In genomic region chr12:111410229-111411186, GRCh38 we compare ENCODE assay signal across 9 cellular contexts. TPM values are rescaled to one million over a fixed set of nuclear protein-coding genes. Genes with fewer than 3 reads are reported as not detected.
DNase-seq lines count a peak whose midpoint lies in the region; ATAC-seq and TF ChIP-seq lines count a peak whose summit lies in the region.
"Had no signal": no experiment of that assay in that cellular context is flagged by ENCODE, and none has a peak within 500 bp of the region (broad histone marks: within the 10 kb centered on the region; RNA-seq: fewer than 3 reads in every experiment).

No MANE protein-coding gene starts in this region.

- peak overlapping the region; percentile 57 for H3K9ac ChIP-seq in mesenchymal stem cell (ENCODE audit: low read length)

- H3K79me1 ChIP-seq in mesenchymal stem cell (replicated peaks; ENCODE audit: low read length, poor library complexity, severe bottlenecking) = no peaks in the 10 kb centered on the region

- peak overlapping the region; percentile 99 for H4K91ac ChIP-seq in mesenchymal stem cell (ENCODE audit: low read length)

- peak overlapping the region; percentile 83 for H2BK120ac ChIP-seq in mesenchymal stem cell (ENCODE audit: low read depth, low read length)

- peak overlapping the region in 1 of 2 experiments; percentile 75 for H3K23ac ChIP-seq in mesenchymal stem cell (ENCODE audit: low read length in 2 of 2)

- DNase-seq in heart left ventricle (peak in 3 of 5 donors; percentile 36 to 73 (median 63)), Right ventricle myocardium inferior (ENCODE audit: missing footprints) (no peak), astrocyte of the hippocampus (ENCODE audit: low read depth, low spot score) (peak; percentile 66), mesenchymal stem cell (peak; percentile 63), aorta (no peak), COLO668 (lab: John Stamatoyannopoulos, UW; ENCODE audit: unreplicated experiment) (no peak)
- no peak for DNase-seq in activated CD4-positive, CD25-positive, alpha-beta regulatory T cell (lab: John Stamatoyannopoulos, UW)
- DNase-seq: DMS79 treated with DMSO at 0.1 percent for 48 hours had no signal

- H3K27me3 ChIP-seq in heart left ventricle = no peaks in the 10 kb centered on the region
- no peaks in the 10 kb centered on the region for H3K27me3 ChIP-seq in mesenchymal stem cell (ENCODE audit: control insufficient read depth in 1 of 2, insufficient read depth in 1 of 2, low read length in 2 of 2)
- no peaks in the 10 kb centered on the region for H3K27me3 ChIP-seq in aorta (ENCODE audit: control insufficient read depth in 1 of 2, insufficient read depth in 2 of 2, low read length in 1 of 2)

- H3K4me3 ChIP-seq in heart left ventricle (peak overlapping the region in 9 of 12 donors; percentile 19 to 98 (median 85)), mesenchymal stem cell (ENCODE audit: insufficient read depth in 1 of 2, low read depth in 1 of 2, low read length in 2 of 2) (peak overlapping the region in 1 of 2 experiments; percentile 52), aorta (ENCODE audit: low read length in 2 of 2) (no peak overlapping the region)

- H3K9me3 ChIP-seq in heart left ventricle = no peaks in the 10 kb centered on the region
- no peaks in the 10 kb centered on the region for H3K9me3 ChIP-seq in mesenchymal stem cell (ENCODE audit: control insufficient read depth, low read length)
- H3K9me3 ChIP-seq in aorta (ENCODE audit: control insufficient read depth, low read length) = no peaks in the 10 kb centered on the region

- H2BK12ac ChIP-seq in mesenchymal stem cell (ENCODE audit: low read length in 2 of 2) = peak overlapping the region; percentile 95 to 98

- peak overlapping the region; percentile 100 for H2AK5ac ChIP-seq in mesenchymal stem cell (ENCODE audit: low read length, severe bottlenecking)

- peak in 2 of 4 donors; percentile 1 to 11 for ATAC-seq in heart left ventricle
- ATAC-seq in Right ventricle myocardium inferior = no peak
- peak; percentile 0 for ATAC-seq in aorta (ENCODE audit: low FRiP score)
- ATAC-seq in GM19397 (IDR thresholded peaks at IDR 0.05; ENCODE audit: unreplicated experiment) = no peak

- TF ChIP-seq CTCF in heart left ventricle (IDR thresholded peaks at IDR 0.05) = peak in 1 of 12 donors; percentile 2

- H3K27ac ChIP-seq in heart left ventricle (peak overlapping the region; percentile 85 to 99 (median 97)), mesenchymal stem cell (ENCODE audit: low read length, poor library complexity, severe bottlenecking) (peak overlapping the region; percentile 94), aorta (ENCODE audit: low read depth in 1 of 2, low read length in 2 of 2) (peak overlapping the region in 1 of 2 donors; percentile 38)

- TF ChIP-seq POLR2A in heart left ventricle (IDR thresholded peaks at IDR 0.05) = no peak

- H3K18ac ChIP-seq in mesenchymal stem cell (ENCODE audit: low read depth in 1 of 2, low read length in 2 of 2) = peak overlapping the region; percentile 92 to 99

- H2AFZ ChIP-seq in mesenchymal stem cell (ENCODE audit: low read depth, low read length) = no peak overlapping the region

- H3K4me2 ChIP-seq in mesenchymal stem cell (ENCODE audit: low read length, poor library complexity, severe bottlenecking) = peak overlapping the region; percentile 74

- peak overlapping the region; percentile 92 to 98 for H3K4ac ChIP-seq in mesenchymal stem cell (ENCODE audit: low read depth in 1 of 2, low read length in 2 of 2)

- H4K8ac ChIP-seq in mesenchymal stem cell (ENCODE audit: low read length) = peak overlapping the region; percentile 92

- H2BK15ac ChIP-seq in mesenchymal stem cell (ENCODE audit: low read depth, poor library complexity, severe bottlenecking) = peak overlapping the region; percentile 90

- intact Hi-C loops in heart left ventricle (cut with DNase I) = loop anchor here in 2 of 10 donors (1.0 to 2.0 kb wide), 2 partner anchors 14 to 18 kb away; no protein-coding TSS in a partner anchor
- intact Hi-C loops in Right ventricle myocardium inferior (cut with DNase I) = loop anchor here (2.0 to 5.0 kb wide), 2 partner anchors 14 to 187 kb away; partner anchors contain the start of gene ATXN2
- intact Hi-C loops in aorta (cut with DNase I) = no loop called here

- H2BK5ac ChIP-seq in mesenchymal stem cell (ENCODE audit: low read depth, low read length, poor library complexity, severe bottlenecking) = peak overlapping the region; percentile 80

- 0 to 39% (median 19%) methylated on average over 2 to 16 of the region's 16 CpGs for WGBS in heart left ventricle, 4 donors
- 23% methylated on average over 16 of the region's 16 CpGs for WGBS in mesenchymal stem cell
- 65% methylated on average over 16 of the region's 16 CpGs for WGBS in aorta, 2 donors

- H3K36me3 ChIP-seq in heart left ventricle = peaks cover 0 to 12% (median 0%) of the 10 kb centered on the region in 9 donors
- H3K36me3 ChIP-seq in mesenchymal stem cell (ENCODE audit: control insufficient read depth in 1 of 2, insufficient read depth in 2 of 2, low read depth in 1 of 2, low read length in 2 of 2) = peaks cover 0 to 18% of the 10 kb centered on the region in 2 experiments
- H3K36me3 ChIP-seq in aorta (ENCODE audit: control insufficient read depth in 1 of 2, insufficient read depth in 2 of 2, low read length in 1 of 2) = no peaks in the 10 kb centered on the region

- H3K4me1 ChIP-seq in heart left ventricle (peaks cover 50 to 93% (median 83%) of the 10 kb centered on the region in 12 donors), mesenchymal stem cell (ENCODE audit: control insufficient read depth, insufficient read depth, low read depth, low read length) (peaks cover 61% of the 10 kb centered on the region), aorta (ENCODE audit: control insufficient read depth in 1 of 2, insufficient read depth in 2 of 2, low read length in 2 of 2) (no peaks in the 10 kb centered on the region)

- peak overlapping the region in 1 of 2 experiments; percentile 88 for H3K14ac ChIP-seq in mesenchymal stem cell (ENCODE audit: low read length in 2 of 2)

RNA-seq across cellular contexts. Expression of gene SH2B3, which starts 4.8 kb away (rescaled TPM):
- total RNA-seq in heart left ventricle = 10 to 100 TPM; 35.8 to 76.7 (median 40.3) TPM
- 10 to 100 TPM; 11.3 to 16.8 TPM for polyA plus RNA-seq in heart left ventricle
- 43.7 TPM for total RNA-seq in Right ventricle myocardium inferior
- 50.8 TPM for polyA plus RNA-seq in mesenchymal stem cell (2013, experiment 1 of 2)
- polyA plus RNA-seq in mesenchymal stem cell (2013, experiment 2 of 2) = 50.3 TPM
- 10 to 100 TPM; 34.4 to 45.5 TPM for total RNA-seq in aorta
- 10 to 100 TPM; 11.4 to 12.6 TPM for polyA plus RNA-seq in aorta

RNA-seq across cellular contexts. Expression of gene PHETA1, which starts 41.6 kb away (rescaled TPM):
- total RNA-seq in heart left ventricle (10 to 100 TPM; 12.8 to 48.7 (median 23.7) TPM), Right ventricle myocardium inferior (37.4 TPM), aorta (10 to 100 TPM in 1 of 2 donors, 1 to 10 TPM in 1; 9.3 to 13.5 TPM)
- polyA plus RNA-seq in heart left ventricle (10 to 100 TPM; 29.5 to 35.1 TPM), aorta (10 to 100 TPM in 1 of 2 donors, 1 to 10 TPM in 1; 6.9 to 12.9 TPM)
- 6.6 TPM for polyA plus RNA-seq in mesenchymal stem cell (2013, experiment 1 of 2)
- polyA plus RNA-seq in mesenchymal stem cell (2013, experiment 2 of 2) = 6.5 TPM

Comparison
In these comparisons a context has a peak if more than half of its experiments do, and no peak if none do; other contexts are left out.
1. DNase-seq: peak in heart left ventricle (3 of 5), astrocyte of the hippocampus (single experiment) and mesenchymal stem cell (single experiment); none in Right ventricle myocardium inferior (single experiment), aorta (0 of 2), activated CD4-positive, CD25-positive, alpha-beta regulatory T cell (0 of 4) and COLO668 (single experiment).
2. H3K4me3 ChIP-seq: peak in heart left ventricle (9 of 12); none in aorta (0 of 2).